ENCODE assay signal across 9 cellular contexts in the genomic region with DNA sequence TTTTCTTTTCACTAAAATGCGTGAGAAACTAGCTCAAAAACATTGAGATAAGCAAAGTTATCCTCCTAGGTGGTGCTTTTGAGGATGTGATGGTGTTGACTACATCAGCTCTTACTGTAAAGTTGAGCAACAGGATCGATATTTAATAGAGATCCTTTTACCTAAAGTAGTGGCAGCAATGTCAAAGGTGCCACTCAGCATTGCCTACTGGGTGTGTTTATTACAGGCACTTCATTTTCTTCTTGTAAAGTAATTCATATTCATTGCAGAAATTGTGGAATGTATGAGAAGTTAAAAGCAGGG. TPM values are rescaled to one million over a fixed set of nuclear protein-coding genes. Genes with fewer than 3 reads are reported as not detected.
DNase-seq lines count a peak whose midpoint lies in the region; ATAC-seq, FAIRE-seq and TF ChIP-seq lines count a peak whose summit lies in the region.
"Had no signal": no experiment of that assay in that cellular context is flagged by ENCODE, and none has a peak within 500 bp of the region (broad histone marks: within the 10 kb centered on the region; RNA-seq: fewer than 3 reads in every experiment).

No MANE protein-coding gene starts in this region.

- H2AFZ ChIP-seq in GM12878 (ENCODE audit: control insufficient read depth, low read depth, low read length) (no peak overlapping the region), mesenchymal stem cell (ENCODE audit: low read depth, low read length) (no peak overlapping the region)

- H3K4me1 ChIP-seq in cardiac muscle cell (ENCODE audit: low read depth), result peaks cover 8% of the 10 kb centered on the region
- peaks cover 6% of the 10 kb centered on the region for H3K4me1 ChIP-seq in GM12878 (ENCODE audit: control insufficient read depth, insufficient read depth, low read length)
- peaks cover 2% of the 10 kb centered on the region for H3K4me1 ChIP-seq in mesenchymal stem cell (ENCODE audit: control insufficient read depth, insufficient read depth, low read depth, low read length)
- peaks cover 19 to 31% (median 25%) of the 10 kb centered on the region in 4 donors for H3K4me1 ChIP-seq in upper lobe of left lung

- no peak for TF ChIP-seq POLR2A in GM12878 (IDR thresholded peaks at IDR 0.05; ENCODE audit: low read depth, low read length)
- no peak for TF ChIP-seq POLR2A in upper lobe of left lung (IDR thresholded peaks at IDR 0.05)

- no peak overlapping the region for H4K91ac ChIP-seq in mesenchymal stem cell (ENCODE audit: low read length)

- H3K79me1 ChIP-seq in mesenchymal stem cell (replicated peaks; ENCODE audit: low read length, poor library complexity, severe bottlenecking), result peaks cover 21% of the 10 kb centered on the region

- H3K36me3 ChIP-seq in cardiac muscle cell, result peaks cover 24% of the 10 kb centered on the region
- peaks cover 16 to 20% of the 10 kb centered on the region in 2 experiments; a peak in 3 of 4 replicates for H3K36me3 ChIP-seq in GM12878 (ENCODE audit: control insufficient read depth in 2 of 2, insufficient read depth in 2 of 2, low read length in 1 of 2)
- peaks cover 25 to 30% of the 10 kb centered on the region in 2 experiments for H3K36me3 ChIP-seq in mesenchymal stem cell (ENCODE audit: control insufficient read depth in 1 of 2, insufficient read depth in 2 of 2, low read depth in 1 of 2, low read length in 2 of 2)
- peaks cover 23 to 35% (median 32%) of the 10 kb centered on the region in 4 donors for H3K36me3 ChIP-seq in upper lobe of left lung

- no peak overlapping the region for H2BK15ac ChIP-seq in mesenchymal stem cell (ENCODE audit: low read depth, poor library complexity, severe bottlenecking)

- H3K4me3 ChIP-seq in cardiac muscle cell (peak overlapping the region; percentile 79), GM12878 (peak overlapping the region; percentile 90), mesenchymal stem cell (ENCODE audit: insufficient read depth in 1 of 2, low read depth in 1 of 2, low read length in 2 of 2) (peak overlapping the region in 1 of 2 experiments; percentile 99), upper lobe of left lung (peak overlapping the region; percentile 92 to 100 (median 94))

- H3K9me3 ChIP-seq in cardiac muscle cell (ENCODE audit: low read depth) (no peaks in the 10 kb centered on the region), GM12878 (replicated peaks; ENCODE audit: control insufficient read depth, insufficient read depth, low read length) (no peaks in the 10 kb centered on the region), mesenchymal stem cell (ENCODE audit: control insufficient read depth, low read length) (no peaks in the 10 kb centered on the region), upper lobe of left lung (no peaks in the 10 kb centered on the region)

- no peak for TF ChIP-seq RAD21 in GM12878 (IDR thresholded peaks at IDR 0.05; ENCODE audit: insufficient read depth, low read depth, low read length)

- POLR2A ChIA-PET in GM12878 (lab: Charles Lee), result interaction anchor here (0.5 to 2.1 kb wide), 9 partner anchors 25 to 268 kb away, joined by 3 to 9 read pairs (median 4); no protein-coding TSS in a partner anchor

- no peaks in the 10 kb centered on the region for H3K27me3 ChIP-seq in cardiac muscle cell
- H3K27me3 ChIP-seq in GM12878 (replicated peaks in 1 of 2; ENCODE audit: control insufficient read depth in 2 of 2, insufficient read depth in 2 of 2, low read length in 1 of 2), result no peaks in the 10 kb centered on the region
- no peaks in the 10 kb centered on the region for H3K27me3 ChIP-seq in mesenchymal stem cell (ENCODE audit: control insufficient read depth in 1 of 2, insufficient read depth in 1 of 2, low read length in 2 of 2)
- H3K27me3 ChIP-seq in upper lobe of left lung, result no peaks in the 10 kb centered on the region

- CTCF ChIA-PET in GM12878 (lab: Yijun Ruan, JAX), result interaction anchor here (1.0 to 9.0 kb wide), 9 partner anchors 25 to 434 kb away, joined by 4 to 120 read pairs (median 9); no protein-coding TSS in a partner anchor

- no peak overlapping the region for H2BK120ac ChIP-seq in mesenchymal stem cell (ENCODE audit: low read depth, low read length)

- H3K23ac ChIP-seq in mesenchymal stem cell (ENCODE audit: low read length in 2 of 2), result no peak overlapping the region

- peaks cover 34% of the 10 kb centered on the region for H3K79me2 ChIP-seq in GM12878 (ENCODE audit: control insufficient read depth, insufficient read depth, low read length)

- DNase-seq in cardiac muscle cell (ENCODE audit: low read depth in 1 of 2, low spot score in 1 of 2) (no peak), left ventricle myocardium superior (no peak), GM12878 (ENCODE audit: low read depth, low spot score) (no peak), mesenchymal stem cell (no peak), upper lobe of left lung (no peak), frontal cortex (ENCODE audit: low spot score in 2 of 2) (no peak), NCI-H2107 (lab: John Stamatoyannopoulos, UW) (no peak), cerebellar nuclear complex (lab: John Stamatoyannopoulos, UW) (no peak)

- in situ Hi-C loops in GM12878 (cut with MboI), result loop anchor here (5.0 kb wide), 1 partner anchor 360 kb away; no protein-coding TSS in a partner anchor

- WGBS in GM12878 (ENCODE audit: insufficient coverage, insufficient replicate concordance, low lambda C conversion rate, missing lambda C conversion rate), result 0% methylated on average over 2 of the region's 2 CpGs
- WGBS in mesenchymal stem cell, result 94% methylated on average over 2 of the region's 2 CpGs
- 33 to 46% methylated on average over 2 of the region's 2 CpGs for WGBS in upper lobe of left lung, 2 donors

- H3K4ac ChIP-seq in mesenchymal stem cell (ENCODE audit: low read depth in 1 of 2, low read length in 2 of 2), result no peak overlapping the region

- TF ChIP-seq CTCF in cardiac muscle cell (IDR thresholded peaks at IDR 0.05; ENCODE audit: low read depth, low read length) (no peak), GM12878 (IDR thresholded peaks at IDR 0.05 in 2 of 3, conservative IDR thresholded peaks at IDR 0.05 in 1 of 3; ENCODE audit: control insufficient read depth in 2 of 3, extremely low read depth in 1 of 3, insufficient read depth in 1 of 3, low read depth in 3 of 3, low read length in 3 of 3) (no peak), upper lobe of left lung (IDR thresholded peaks at IDR 0.05) (no peak)

- H3K4me2 ChIP-seq in GM12878 (ENCODE audit: control insufficient read depth, insufficient read depth) (peak overlapping the region; percentile 94), mesenchymal stem cell (ENCODE audit: low read length, poor library complexity, severe bottlenecking) (peak overlapping the region; percentile 72)

- H2AK5ac ChIP-seq in mesenchymal stem cell (ENCODE audit: low read length, severe bottlenecking), result no peak overlapping the region

- BruUV-seq in GM12878 (replicated peaks; lab: Mats Ljungman, UMichigan), result no TSS peak

- TF ChIP-seq EP300 in GM12878 (IDR thresholded peaks at IDR 0.05; ENCODE audit: borderline replicate concordance in 1 of 2, control insufficient read depth in 1 of 2, low read depth in 2 of 2, low read length in 2 of 2) (no peak), upper lobe of left lung (IDR thresholded peaks at IDR 0.05) (no peak)

- no peak for ATAC-seq in left ventricle myocardium superior
- ATAC-seq in GM12878, result no peak
- ATAC-seq in upper lobe of left lung (ENCODE audit: low FRiP score in 2 of 2), result no peak

- no peak overlapping the region for H4K8ac ChIP-seq in mesenchymal stem cell (ENCODE audit: low read length)

- H4K20me1 ChIP-seq in GM12878 (ENCODE audit: control insufficient read depth, insufficient read depth), result no peaks in the 10 kb centered on the region

- RAD21 ChIA-PET in GM12878 (lab: Charles Lee; ENCODE audit: unreplicated experiment), result interaction anchor here (1.0 to 5.0 kb wide), 3 partner anchors 29 to 253 kb away, joined by 3 to 39 read pairs (median 5); no protein-coding TSS in a partner anchor

- H3K27ac ChIP-seq in cardiac muscle cell, result no peak overlapping the region
- H3K27ac ChIP-seq in GM12878 (ENCODE audit: control insufficient read depth, insufficient read depth), result peak overlapping the region; percentile 90
- H3K27ac ChIP-seq in mesenchymal stem cell (ENCODE audit: low read length, poor library complexity, severe bottlenecking), result no peak overlapping the region
- H3K27ac ChIP-seq in upper lobe of left lung, result no peak overlapping the region

- no peak overlapping the region for H2BK12ac ChIP-seq in mesenchymal stem cell (ENCODE audit: low read length in 2 of 2)

- FAIRE-seq in GM12878 (lab: Jason Lieb, UNC) (no peak), frontal cortex (lab: Jason Lieb, UNC) (no peak)

- H3K18ac ChIP-seq in mesenchymal stem cell (ENCODE audit: low read depth in 1 of 2, low read length in 2 of 2), result no peak overlapping the region

- H3K9ac ChIP-seq in GM12878 (ENCODE audit: control insufficient read depth, insufficient read depth, low read length), result peak overlapping the region; percentile 96
- peak overlapping the region; percentile 99 for H3K9ac ChIP-seq in mesenchymal stem cell (ENCODE audit: low read length)

- H2BK5ac ChIP-seq in mesenchymal stem cell (ENCODE audit: low read depth, low read length, poor library complexity, severe bottlenecking), result no peak overlapping the region

- intact Hi-C loops in left ventricle myocardium superior (cut with micrococcal nuclease) (no loop called here), GM12878 (cut with micrococcal nuclease; ENCODE audit: unreplicated experiment) (loop anchor here (5.0 kb wide), 2 partner anchors 55 to 225 kb away; partner anchors contain the start of genes LRRC3C and ORMDL3)

- SMC1A ChIA-PET in GM12878 (lab: Charles Lee; ENCODE audit: uncharacterized antibody, unreplicated experiment), result interaction anchor here (0.8 to 6.0 kb wide), 5 partner anchors 10 to 360 kb away, joined by 3 to 35 read pairs (median 9); no protein-coding TSS in a partner anchor

- no peak overlapping the region for H3K14ac ChIP-seq in mesenchymal stem cell (ENCODE audit: low read length in 2 of 2)

RNA-seq across cellular contexts. Expression of gene PSMD3, which starts 1.4 kb away (rescaled TPM):
- total RNA-seq in cardiac muscle cell (154 and 161 TPM in 2 replicates), left ventricle myocardium superior (83.4 TPM), GM12878 (2014; rRNA removed) (132 and 150 TPM in 2 replicates), GM12878 (2014; rRNA removed; fragmentation: Illumina TruSeq; extraction: Trizol) (65.8 and 70.3 TPM in 2 replicates), GM12878 (2021) (150 and 151 TPM in 2 replicates), upper lobe of left lung (100 to 1,000 TPM in 2 of 6 donors, 10 to 100 TPM in 4; 55.5 to 117 (median 78.8) TPM), frontal cortex (77.0 TPM)
- polyA plus RNA-seq in cardiac muscle cell (139 and 160 TPM in 2 replicates), GM12878 (2011; rRNA removed) (35.1 and 79.4 TPM in 2 replicates), GM12878 (2014; fragmentation: Illumina TruSeq; extraction: Trizol) (78.8 and 121 TPM in 2 replicates), GM12878 (2014; fragmentation: Nextera tagmentation; extraction: Ambion mirVana) (1 to 10 TPM; 2.2 to 2.6 TPM), GM12878 (2014; rRNA removed) (138 and 155 TPM in 2 replicates), GM12878 (2016; fragmentation: Nextera tagmentation; extraction: Ambion mirVana) (100 to 1,000 TPM; 182 to 192 TPM)
- 59.9 and 66.8 TPM in 2 replicates for total RNA-seq in GM12878 (2013; cell fraction: nucleolus; rRNA removed)
- 53.3 TPM for polyA plus RNA-seq in GM12878 (2011; ENCODE audit: low read depth)
- 104 and 113 TPM in 2 replicates for polyA plus RNA-seq in GM12878 (2011; cell fraction: cytosol; rRNA removed)
- polyA plus RNA-seq in GM12878 (2011; cell fraction: nucleus; rRNA removed), result 99.4 and 118 TPM in 2 replicates
- 81.3 and 91.1 TPM in 2 replicates for polyA plus RNA-seq in GM12878 (2012)
- 83.5 and 88.8 TPM in 2 replicates for polyA minus RNA-seq in GM12878 (2011; rRNA and poly(A)+ RNA removed)
- 33.7 and 39.4 TPM in 2 replicates for polyA minus RNA-seq in GM12878 (2011; cell fraction: cytosol; rRNA and poly(A)+ RNA removed)
- 21.6 and 30.6 TPM in 2 replicates for polyA minus RNA-seq in GM12878 (2011; cell fraction: nucleus; rRNA and poly(A)+ RNA removed)
- polyA plus RNA-seq in mesenchymal stem cell (2013, experiment 1 of 2), result 79.8 TPM
- 79.0 TPM for polyA plus RNA-seq in mesenchymal stem cell (2013, experiment 2 of 2)

RNA-seq across cellular contexts. Expression of gene GSDMA, which starts 19.2 kb away (rescaled TPM):
- not detected in 2 replicates for total RNA-seq in cardiac muscle cell
- not detected in 2 replicates for polyA plus RNA-seq in cardiac muscle cell
- total RNA-seq in left ventricle myocardium superior, result 0.52 TPM
- not detected in 2 replicates for total RNA-seq in GM12878 (2013; cell fraction: nucleolus; rRNA removed)
- not detected in 2 replicates for total RNA-seq in GM12878 (2014; rRNA removed)
- total RNA-seq in GM12878 (2014; rRNA removed; fragmentation: Illumina TruSeq; extraction: Trizol), result not detected in 2 replicates
- total RNA-seq in GM12878 (2021), result not detected in 2 replicates
- polyA plus RNA-seq in GM12878 (2011; ENCODE audit: low read depth), result not detected
- polyA plus RNA-seq in GM12878 (2011; rRNA removed), result 0.11 and 0.33 TPM in 2 replicates
- 0.16 and 0.22 TPM in 2 replicates for polyA plus RNA-seq in GM12878 (2011; cell fraction: cytosol; rRNA removed)
- polyA plus RNA-seq in GM12878 (2011; cell fraction: nucleus; rRNA removed), result 0.09 and 0.13 TPM in 2 replicates
- polyA plus RNA-seq in GM12878 (2012), result 0.07 TPM in 1 of 2 replicates, not detected in the other
- polyA plus RNA-seq in GM12878 (2014; fragmentation: Illumina TruSeq; extraction: Trizol), result not detected in 2 replicates
- under 1 TPM in 1 of 2 experiments, not detected in 1; 0.04 TPM for polyA plus RNA-seq in GM12878 (2014; fragmentation: Nextera tagmentation; extraction: Ambion mirVana)
- not detected in 2 replicates for polyA plus RNA-seq in GM12878 (2014; rRNA removed)
- polyA plus RNA-seq in GM12878 (2016; fragmentation: Nextera tagmentation; extraction: Ambion mirVana), result not detected
- 0.46 TPM in 1 of 2 replicates, not detected in the other for polyA minus RNA-seq in GM12878 (2011; rRNA and poly(A)+ RNA removed)
- polyA minus RNA-seq in GM12878 (2011; cell fraction: cytosol; rRNA and poly(A)+ RNA removed), result not detected in 2 replicates
- polyA minus RNA-seq in GM12878 (2011; cell fraction: nucleus; rRNA and poly(A)+ RNA removed), result not detected in 2 replicates
- polyA plus RNA-seq in mesenchymal stem cell (2013, experiment 1 of 2), result not detected
- polyA plus RNA-seq in mesenchymal stem cell (2013, experiment 2 of 2), result not detected
- under 1 TPM in 4 of 6 donors, not detected in 2; 0.14 to 0.61 (median 0.51) TPM for total RNA-seq in upper lobe of left lung
- total RNA-seq in frontal cortex, result under 0.01 TPM
- total RNA-seq: left lobe of liver had no signal

RNA-seq across cellular contexts. Expression of gene CSF3, which starts 33.2 kb away (rescaled TPM):
- total RNA-seq in cardiac muscle cell (not detected in 2 replicates), left ventricle myocardium superior (not detected), GM12878 (2014; rRNA removed) (0.16 TPM in 1 of 2 replicates, not detected in the other), GM12878 (2014; rRNA removed; fragmentation: Illumina TruSeq; extraction: Trizol) (0.09 TPM in 1 of 2 replicates, not detected in the other), GM12878 (2021) (0.28 TPM in 1 of 2 replicates, not detected in the other), upper lobe of left lung (10 to 100 TPM in 1 of 6 donors, 1 to 10 TPM in 5; 1.6 to 14.4 (median 2.7) TPM), frontal cortex (not detected)
- polyA plus RNA-seq in cardiac muscle cell (not detected in 2 replicates), GM12878 (2011; rRNA removed) (not detected in 2 replicates), GM12878 (2014; fragmentation: Illumina TruSeq; extraction: Trizol) (0.10 TPM in 1 of 2 replicates, not detected in the other), GM12878 (2014; fragmentation: Nextera tagmentation; extraction: Ambion mirVana) (under 1 TPM in 1 of 2 experiments, not detected in 1; 0.09 TPM), GM12878 (2014; rRNA removed) (0.23 and 0.36 TPM in 2 replicates), GM12878 (2016; fragmentation: Nextera tagmentation; extraction: Ambion mirVana) (under 1 TPM in 1 of 2 experiments, not detected in 1; 0.12 TPM)
- not detected in 2 replicates for total RNA-seq in GM12878 (2013; cell fraction: nucleolus; rRNA removed)
- not detected for polyA plus RNA-seq in GM12878 (2011; ENCODE audit: low read depth)
- polyA plus RNA-seq in GM12878 (2011; cell fraction: cytosol; rRNA removed), result 0.06 and 0.13 TPM in 2 replicates
- 0.24 and 0.37 TPM in 2 replicates for polyA plus RNA-seq in GM12878 (2011; cell fraction: nucleus; rRNA removed)
- polyA plus RNA-seq in GM12878 (2012), result 0.15 and 0.22 TPM in 2 replicates
- not detected in 2 replicates for polyA minus RNA-seq in GM12878 (2011; rRNA and poly(A)+ RNA removed)
- polyA minus RNA-seq in GM12878 (2011; cell fraction: cytosol; rRNA and poly(A)+ RNA removed), result not detected in 2 replicates
- not detected in 2 replicates for polyA minus RNA-seq in GM12878 (2011; cell fraction: nucleus; rRNA and poly(A)+ RNA removed)
- polyA plus RNA-seq in mesenchymal stem cell (2013, experiment 1 of 2), result not detected
- polyA plus RNA-seq in mesenchymal stem cell (2013, experiment 2 of 2), result 0.05 TPM
- total RNA-seq: left lobe of liver had no signal

RNA-seq across cellular contexts. Expression of gene LRRC3C, which starts 54.5 kb away (rescaled TPM):
- total RNA-seq in cardiac muscle cell, result not detected in 2 replicates
- polyA plus RNA-seq in cardiac muscle cell, result not detected in 2 replicates
- not detected for total RNA-seq in left ventricle myocardium superior
- not detected in 2 replicates for total RNA-seq in GM12878 (2013; cell fraction: nucleolus; rRNA removed)
- not detected in 2 replicates for total RNA-seq in GM12878 (2014; rRNA removed)
- total RNA-seq in GM12878 (2014; rRNA removed; fragmentation: Illumina TruSeq; extraction: Trizol), result not detected in 2 replicates
- total RNA-seq in GM12878 (2021), result not detected in 2 replicates
- not detected for polyA plus RNA-seq in GM12878 (2011; ENCODE audit: low read depth)
- polyA plus RNA-seq in GM12878 (2011; rRNA removed), result not detected in 2 replicates
- 0.12 TPM in 1 of 2 replicates, not detected in the other for polyA plus RNA-seq in GM12878 (2011; cell fraction: cytosol; rRNA removed)
- polyA plus RNA-seq in GM12878 (2011; cell fraction: nucleus; rRNA removed), result not detected in 2 replicates
- not detected in 2 replicates for polyA plus RNA-seq in GM12878 (2012)
- not detected in 2 replicates for polyA plus RNA-seq in GM12878 (2014; fragmentation: Illumina TruSeq; extraction: Trizol)
- not detected for polyA plus RNA-seq in GM12878 (2014; fragmentation: Nextera tagmentation; extraction: Ambion mirVana)
- 0.13 TPM in 1 of 2 replicates, not detected in the other for polyA plus RNA-seq in GM12878 (2014; rRNA removed)
- polyA plus RNA-seq in GM12878 (2016; fragmentation: Nextera tagmentation; extraction: Ambion mirVana), result not detected
- not detected in 2 replicates for polyA minus RNA-seq in GM12878 (2011; rRNA and poly(A)+ RNA removed)
- not detected in 2 replicates for polyA minus RNA-seq in GM12878 (2011; cell fraction: cytosol; rRNA and poly(A)+ RNA removed)
- not detected in 2 replicates for polyA minus RNA-seq in GM12878 (2011; cell fraction: nucleus; rRNA and poly(A)+ RNA removed)
- polyA plus RNA-seq in mesenchymal stem cell (2013, experiment 1 of 2), result not detected
- polyA plus RNA-seq in mesenchymal stem cell (2013, experiment 2 of 2), result not detected
- total RNA-seq in upper lobe of left lung, result not detected
- total RNA-seq in frontal cortex, result not detected
- total RNA-seq: left lobe of liver had no signal

RNA-seq across cellular contexts. Expression of gene ORMDL3, which starts 54.6 kb away (rescaled TPM):
- total RNA-seq in cardiac muscle cell (49.4 and 52.8 TPM in 2 replicates), left ventricle myocardium superior (35.6 TPM), GM12878 (2014; rRNA removed) (51.5 and 53.3 TPM in 2 replicates), GM12878 (2014; rRNA removed; fragmentation: Illumina TruSeq; extraction: Trizol) (48.5 and 58.0 TPM in 2 replicates), GM12878 (2021) (49.4 and 56.0 TPM in 2 replicates), upper lobe of left lung (10 to 100 TPM; 69.9 to 99.6 (median 82.7) TPM), frontal cortex (38.3 TPM)
- polyA plus RNA-seq in cardiac muscle cell (21.9 and 24.3 TPM in 2 replicates), GM12878 (2011; rRNA removed) (62.0 and 98.1 TPM in 2 replicates), GM12878 (2014; fragmentation: Illumina TruSeq; extraction: Trizol) (45.5 and 51.3 TPM in 2 replicates), GM12878 (2014; fragmentation: Nextera tagmentation; extraction: Ambion mirVana) (10 to 100 TPM in 1 of 2 experiments, 1 to 10 TPM in 1; 8.8 to 21.1 TPM), GM12878 (2014; rRNA removed) (50.3 and 53.0 TPM in 2 replicates), GM12878 (2016; fragmentation: Nextera tagmentation; extraction: Ambion mirVana) (10 to 100 TPM in 1 of 2 experiments, 1 to 10 TPM in 1; 9.6 to 12.5 TPM)
- 129 and 143 TPM in 2 replicates for total RNA-seq in GM12878 (2013; cell fraction: nucleolus; rRNA removed)
- 59.3 TPM for polyA plus RNA-seq in GM12878 (2011; ENCODE audit: low read depth)
- polyA plus RNA-seq in GM12878 (2011; cell fraction: cytosol; rRNA removed), result 109 and 152 TPM in 2 replicates
- 86.2 and 97.3 TPM in 2 replicates for polyA plus RNA-seq in GM12878 (2011; cell fraction: nucleus; rRNA removed)
- 75.2 and 80.5 TPM in 2 replicates for polyA plus RNA-seq in GM12878 (2012)
- polyA minus RNA-seq in GM12878 (2011; rRNA and poly(A)+ RNA removed), result 87.0 and 104 TPM in 2 replicates
- polyA minus RNA-seq in GM12878 (2011; cell fraction: cytosol; rRNA and poly(A)+ RNA removed), result 19.1 and 31.7 TPM in 2 replicates
- 29.6 and 32.8 TPM in 2 replicates for polyA minus RNA-seq in GM12878 (2011; cell fraction: nucleus; rRNA and poly(A)+ RNA removed)
- 117 TPM for polyA plus RNA-seq in mesenchymal stem cell (2013, experiment 1 of 2)
- polyA plus RNA-seq in mesenchymal stem cell (2013, experiment 2 of 2), result 129 TPM
